Comparison of ENCODE assay signal across 2 cellular contexts in the genomic region with DNA sequence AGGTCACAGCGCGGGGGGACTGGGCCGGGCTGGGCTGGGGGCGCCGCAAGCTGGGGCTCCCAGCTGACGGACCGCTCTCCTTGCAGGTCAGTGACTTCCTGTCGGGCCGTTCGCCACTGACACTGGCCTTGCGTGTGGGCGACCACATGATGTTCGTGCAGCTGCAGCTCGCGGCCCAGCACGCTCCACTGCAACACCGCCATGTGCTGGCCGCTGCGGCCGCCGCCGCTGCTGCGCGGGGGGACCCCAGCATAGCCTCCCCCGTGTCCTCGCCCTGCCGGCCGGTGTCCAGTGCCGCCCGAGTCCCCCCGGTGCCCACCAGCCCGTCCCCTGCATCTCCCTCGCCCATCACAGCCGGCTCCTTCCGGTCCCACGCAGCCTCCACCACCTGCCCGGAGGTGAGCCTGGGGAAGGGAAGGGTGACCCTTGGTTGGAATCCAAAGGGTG.
TF ChIP-seq lines count a peak whose summit lies in the region.

No MANE protein-coding gene starts in this region.

TF ChIP-seq in A549, 52 proteins besides CTCF, POLR2A, EP300 and RAD21:
- TF ChIP-seq NPAS2 (CRISPR knock-in tag; IDR thresholded peaks at IDR 0.05; ENCODE audit: borderline replicate concordance), result no peak
- TF ChIP-seq, protein P1, sequence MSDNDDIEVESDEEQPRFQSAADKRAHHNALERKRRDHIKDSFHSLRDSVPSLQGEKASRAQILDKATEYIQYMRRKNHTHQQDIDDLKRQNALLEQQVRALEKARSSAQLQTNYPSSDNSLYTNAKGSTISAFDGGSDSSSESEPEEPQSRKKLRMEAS (IDR thresholded peaks at IDR 0.05), result 0 out of 2 replicates have a peak, but pooled peaks have one; percentile 12
TF ChIP-seq in A549: peak in this region for 1.

TF ChIP-seq in endothelial cell of umbilical vein, 7 proteins besides CTCF, POLR2A, EP300 and RAD21:
- TF ChIP-seq MYC (IDR thresholded peaks at IDR 0.05; ENCODE audit: low read depth, low read length) (no peak), FOS (IDR thresholded peaks at IDR 0.05; ENCODE audit: borderline replicate concordance, insufficient read depth, low read length) (no peak), GATA2 (IDR thresholded peaks at IDR 0.05; ENCODE audit: insufficient read depth, insufficient read length, low read depth, low read length) (no peak), POLR2AphosphoS5 (IDR thresholded peaks at IDR 0.05; ENCODE audit: insufficient read depth, low read depth, low read length) (no peak), EZH2 (IDR thresholded peaks at IDR 0.05; ENCODE audit: borderline replicate concordance, low read depth, low read length, severe bottlenecking) (no peak), JUN (IDR thresholded peaks at IDR 0.05; ENCODE audit: borderline replicate concordance, insufficient read depth, insufficient read length, low read depth) (no peak)
- TF ChIP-seq, protein P1 (IDR thresholded peaks at IDR 0.05; ENCODE audit: insufficient read depth, insufficient read length), result no peak
TF ChIP-seq in endothelial cell of umbilical vein: peak in this region for 0.
